Comparison of ENCODE assay signal across 28 cellular contexts in genomic region chr20:19676202-19676601, GRCh38.
"Had no signal": no experiment of that assay in that cellular context is flagged by ENCODE, and none has a peak within 500 bp of the region (broad histone marks: within the 10 kb centered on the region; RNA-seq: fewer than 3 reads in every experiment).

No MANE protein-coding gene starts in this region.

- ATAC-seq: effector memory CD8-positive, alpha-beta T cell; esophagus mucosa; foreskin keratinocyte; gastrocnemius medialis; gastroesophageal sphincter; heart left ventricle; heart right ventricle had no signal

- H3K27ac ChIP-seq: colonic mucosa, coronary artery, dorsolateral prefrontal cortex, epithelial cell of prostate, esophagus muscularis mucosa, esophagus squamous epithelium, foreskin keratinocyte, gastrocnemius medialis, gastroesophageal sphincter, heart left ventricle, heart right ventricle had no signal

- DNase-seq: colonic mucosa; cortex of kidney; dermis blood vessel endothelial cell; dorsolateral prefrontal cortex; effector CD4-positive, alpha-beta T cell; effector CD8-positive, alpha-beta T cell; effector memory CD4-positive, alpha-beta T cell; effector memory CD8-positive, alpha-beta T cell; endodermal cell; erythroblast; esophagus squamous epithelium; foreskin fibroblast; foreskin keratinocyte; foreskin melanocyte; gastrocnemius medialis; glutamatergic neuron; head of caudate nucleus; heart left ventricle; heart right ventricle had no signal

- H3K9me3 ChIP-seq: colonic mucosa, esophagus muscularis mucosa, esophagus squamous epithelium, gastrocnemius medialis, gastroesophageal sphincter, heart left ventricle, heart right ventricle had no signal

- H3K4me1 ChIP-seq: colonic mucosa, esophagus squamous epithelium, foreskin keratinocyte, heart left ventricle, heart right ventricle had no signal

- FAIRE-seq: colon, endometrium, endothelial cell of umbilical vein, frontal cortex had no signal

- H3K4me3 ChIP-seq: colonic mucosa, coronary artery, dorsolateral prefrontal cortex, esophagus muscularis mucosa, esophagus squamous epithelium, gastrocnemius medialis, gastroesophageal sphincter, heart left ventricle, heart right ventricle had no signal

- H3K27me3 ChIP-seq: colonic mucosa, esophagus muscularis mucosa, esophagus squamous epithelium, gastrocnemius medialis, gastroesophageal sphincter had no signal

- H3K36me3 ChIP-seq: colonic mucosa, esophagus muscularis mucosa, esophagus squamous epithelium, gastrocnemius medialis, gastroesophageal sphincter, heart left ventricle, heart right ventricle had no signal
